1 cellular context compared by ENCODE assay signal in genomic region chr3:165805834-165806561, GRCh38.
TF ChIP-seq lines count a peak whose summit lies in the region.

No MANE protein-coding gene starts in this region.

TF ChIP-seq in GM12878, 131 proteins besides CTCF, POLR2A, EP300 and RAD21 (continued from another document):
- TF ChIP-seq MXI1 (IDR thresholded peaks at IDR 0.05; ENCODE audit: low read depth, low read length) (peak; percentile 57; the same call in 1 of the 2 replicates), SREBF1 (IDR thresholded peaks at IDR 0.05; ENCODE audit: low read length) (no peak), KAT2A (conservative IDR thresholded peaks at IDR 0.05; ENCODE audit: control insufficient read depth, low read depth, low read length) (no peak), ATF7 (IDR thresholded peaks at IDR 0.05; ENCODE audit: low read depth) (peak; percentile 20; the same call in 1 of the 2 replicates), DPF2 (IDR thresholded peaks at IDR 0.05) (no peak), ZBTB11 (CRISPR knock-in tag; IDR thresholded peaks at IDR 0.05) (no peak), BMI1 (IDR thresholded peaks at IDR 0.05; ENCODE audit: borderline replicate concordance) (no peak)
TF ChIP-seq in GM12878: peak in this region for 10.
